ENCODE assay signal across 2 cellular contexts in genomic region chr10:126914561-126914960, GRCh38.
TF ChIP-seq lines count a peak whose summit lies in the region.

No MANE protein-coding gene starts in this region.

TF ChIP-seq in GM23338, 12 proteins besides CTCF, POLR2A, EP300 and RAD21 (continued from another document):
- TF ChIP-seq ZNF462 (CRISPR knock-in tag; IDR thresholded peaks at IDR 0.05) = no peak
- TF ChIP-seq ETS1 (IDR thresholded peaks at IDR 0.05) = no peak
- no peak for TF ChIP-seq EZH2phosphoT487 (IDR thresholded peaks at IDR 0.05; ENCODE audit: unreplicated experiment)

TF ChIP-seq in HEK293, 187 proteins besides CTCF, POLR2A, EP300 and RAD21 (continued from another document):
- no peak for TF ChIP-seq ZBTB10 (tag by site-specific recombination; IDR thresholded peaks at IDR 0.05)
